1 cellular context compared by ENCODE assay signal in genomic region chr6:148440021-148440420, GRCh38.
TF ChIP-seq lines count a peak whose summit lies in the region.

No MANE protein-coding gene starts in this region.

TF ChIP-seq in H1, 55 proteins besides CTCF, POLR2A, EP300 and RAD21 (continued from another document):
- TF ChIP-seq RFX5 (IDR thresholded peaks at IDR 0.05; ENCODE audit: borderline replicate concordance, low read depth, low read length) (no peak), SIN3A (conservative IDR thresholded peaks at IDR 0.05 in 1 of 2, IDR thresholded peaks at IDR 0.05 in 1 of 2; ENCODE audit: low read depth in 1 of 2, low read length in 2 of 2) (no peak), ATF3 (IDR thresholded peaks at IDR 0.05; ENCODE audit: insufficient read depth, low read depth, low read length) (no peak), KDM5A (IDR thresholded peaks at IDR 0.05; ENCODE audit: low read length) (no peak), TAF7 (optimal IDR thresholded peaks at IDR 0.05; ENCODE audit: borderline replicate concordance, low read depth, low read length) (no peak), RXRA (IDR thresholded peaks at IDR 0.05; ENCODE audit: insufficient read depth, low read depth, low read length) (no peak)
